37 cellular contexts compared by ENCODE assay signal in the genomic region with DNA sequence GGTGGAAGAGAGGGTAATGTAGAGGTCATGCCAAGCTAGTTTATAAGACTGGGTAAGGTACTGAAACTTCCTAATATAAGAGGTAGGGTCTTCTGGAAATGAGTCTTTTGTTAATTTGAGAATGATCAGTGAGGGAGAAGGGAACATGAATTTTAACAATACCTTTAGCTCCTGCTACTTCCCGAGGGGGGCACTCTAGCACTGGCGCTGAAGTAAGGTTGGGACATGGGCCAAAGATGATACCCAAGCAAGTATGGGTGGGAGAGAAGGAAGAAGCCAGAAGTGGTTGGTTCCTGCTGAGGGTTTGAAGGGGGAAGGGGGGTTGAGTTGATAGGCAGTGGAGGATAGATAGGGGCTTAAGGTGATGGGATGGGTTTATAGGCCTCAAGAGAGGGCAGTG. TPM values are rescaled to one million over a fixed set of nuclear protein-coding genes. Genes with fewer than 3 reads are reported as not detected.
"Had no signal": no experiment of that assay in that cellular context is flagged by ENCODE, and none has a peak within 500 bp of the region (broad histone marks: within the 10 kb centered on the region; RNA-seq: fewer than 3 reads in every experiment).

No MANE protein-coding gene starts in this region.

- ATAC-seq: activated naive CD4-positive, alpha-beta T cell treated with anti-CD3 and anti-CD28 coated beads, Interleukin-2, amount 50 U/mL, for 72 hours; activated T-cell treated with anti-CD3 and anti-CD28 coated beads, Interleukin-2, amount 50 U/mL, for 72 hours; effector memory CD8-positive, alpha-beta T cell; gastroesophageal sphincter; WTC11 had no signal

- H3K4me3 ChIP-seq: ascending aorta, breast epithelium, cardiac muscle cell, colonic mucosa, esophagus squamous epithelium, gastroesophageal sphincter had no signal

- H3K4me1 Mint-ChIP-seq: activated CD4-positive, alpha-beta memory T cell treated with anti-CD3 and anti-CD28 coated beads, Interleukin-2, amount 10 ng/mL, durations not matched to agents 7 days and 5 days; activated CD4-positive, alpha-beta T cell treated with anti-CD3 and anti-CD28 coated beads, Interleukin-2, amount 10 ng/mL, durations not matched to agents 7 days and 5 days; activated naive CD4-positive, alpha-beta T cell treated with anti-CD3 and anti-CD28 coated beads, Interleukin-2, amount 10 ng/mL, durations not matched to agents 7 days and 5 days; activated naive CD8-positive, alpha-beta T cell treated with anti-CD3 and anti-CD28 coated beads, Interleukin-2, amount 10 ng/mL, durations not matched to agents 7 days and 5 days; brain had no signal

- DNase-seq: activated CD4-positive, alpha-beta memory T cell treated with anti-CD3 and anti-CD28 coated beads, Interleukin-2, amount 10 ng/mL, durations not matched to agents 7 days and 5 days; activated CD4-positive, alpha-beta T cell treated with anti-CD3 and anti-CD28 coated beads for 1 hour; activated CD4-positive, alpha-beta T cell treated with anti-CD3 and anti-CD28 coated beads for 4 hours; activated CD4-positive, alpha-beta T cell treated with anti-CD3 and anti-CD28 coated beads, Interleukin-2, amount 10 ng/mL, durations not matched to agents 7 days and 5 days; activated CD4-positive, alpha-beta T cell treated with anti-CD3 and anti-CD28 coated beads, Interleukin-2, amount 50 U/mL, for 4 hours; activated CD8-positive, alpha-beta memory T cell treated with anti-CD3 and anti-CD28 coated beads, Interleukin-2, amount 50 U/mL, for 48 hours; activated gamma-delta T cell; activated naive CD4-positive, alpha-beta T cell; activated naive CD4-positive, alpha-beta T cell treated with anti-CD3 and anti-CD28 coated beads, Interleukin-2, amount 10 ng/mL, durations not matched to agents 7 days and 5 days; activated naive CD8-positive, alpha-beta T cell treated with anti-CD3 and anti-CD28 coated beads, Interleukin-2, amount 10 ng/mL, durations not matched to agents 7 days and 5 days; activated T-cell treated with anti-CD3 and anti-CD28 coated beads for 4 hours; activated T-cell treated with anti-CD3 and anti-CD28 coated beads, Interleukin-2, amount 50 U/mL, for 24 hours; activated T-cell treated with anti-CD3 and anti-CD28 coated beads, Interleukin-2, amount 50 U/mL, for 72 hours; central memory CD4-positive, alpha-beta T cell; cerebellar nuclear complex; colonic mucosa; dermis blood vessel endothelial cell; effector CD4-positive, alpha-beta T cell; effector memory CD8-positive, alpha-beta T cell; esophagus squamous epithelium; foreskin melanocyte; head of caudate nucleus; T-helper 2 cell had no signal

- H3K36me3 Mint-ChIP-seq: activated naive CD4-positive, alpha-beta T cell treated with anti-CD3 and anti-CD28 coated beads, Interleukin-2, amount 10 ng/mL, durations not matched to agents 7 days and 5 days; activated naive CD4-positive, alpha-beta T cell treated with anti-CD3 and anti-CD28 coated beads, Interleukin-2, amount 50 U/mL, for 72 hours; activated naive CD8-positive, alpha-beta T cell treated with anti-CD3 and anti-CD28 coated beads, Interleukin-2, amount 10 ng/mL, durations not matched to agents 7 days and 5 days; brain; WTC11 had no signal

- H3K9me3 Mint-ChIP-seq: activated CD4-positive, alpha-beta memory T cell treated with anti-CD3 and anti-CD28 coated beads, Interleukin-2, amount 10 ng/mL, durations not matched to agents 7 days and 5 days; activated CD4-positive, alpha-beta T cell treated with anti-CD3 and anti-CD28 coated beads, Interleukin-2, amount 10 ng/mL, durations not matched to agents 7 days and 5 days; activated naive CD4-positive, alpha-beta T cell treated with anti-CD3 and anti-CD28 coated beads, Interleukin-2, amount 10 ng/mL, durations not matched to agents 7 days and 5 days; activated naive CD4-positive, alpha-beta T cell treated with anti-CD3 and anti-CD28 coated beads, Interleukin-2, amount 50 U/mL, for 72 hours; activated naive CD8-positive, alpha-beta T cell treated with anti-CD3 and anti-CD28 coated beads, Interleukin-2, amount 10 ng/mL, durations not matched to agents 7 days and 5 days; activated T-cell treated with anti-CD3 and anti-CD28 coated beads, Interleukin-2, amount 50 U/mL, for 24 hours; activated T-cell treated with anti-CD3 and anti-CD28 coated beads, Interleukin-2, amount 50 U/mL, for 72 hours; brain; effector memory CD8-positive, alpha-beta T cell; WTC11 had no signal

- FAIRE-seq: endometrium, endothelial cell of umbilical vein had no signal

- H3K4me3 Mint-ChIP-seq: activated CD4-positive, alpha-beta memory T cell treated with anti-CD3 and anti-CD28 coated beads, Interleukin-2, amount 10 ng/mL, durations not matched to agents 7 days and 5 days; activated CD4-positive, alpha-beta T cell treated with anti-CD3 and anti-CD28 coated beads, Interleukin-2, amount 10 ng/mL, durations not matched to agents 7 days and 5 days; activated naive CD4-positive, alpha-beta T cell treated with anti-CD3 and anti-CD28 coated beads, Interleukin-2, amount 10 ng/mL, durations not matched to agents 7 days and 5 days; activated naive CD8-positive, alpha-beta T cell treated with anti-CD3 and anti-CD28 coated beads, Interleukin-2, amount 10 ng/mL, durations not matched to agents 7 days and 5 days; activated T-cell treated with anti-CD3 and anti-CD28 coated beads, Interleukin-2, amount 50 U/mL, for 24 hours; activated T-cell treated with anti-CD3 and anti-CD28 coated beads, Interleukin-2, amount 50 U/mL, for 72 hours; brain; effector memory CD8-positive, alpha-beta T cell; WTC11 had no signal

- H3K4me1 ChIP-seq: ascending aorta, breast epithelium, colonic mucosa, esophagus squamous epithelium, gastroesophageal sphincter had no signal

- H3K27ac ChIP-seq: ascending aorta, breast epithelium, cardiac muscle cell, colonic mucosa, epithelial cell of prostate, esophagus squamous epithelium, gastroesophageal sphincter, VCaP had no signal

- H3K9me3 ChIP-seq: ascending aorta, breast epithelium, colonic mucosa, esophagus squamous epithelium, gastroesophageal sphincter had no signal

- H3K27me3 Mint-ChIP-seq: activated CD4-positive, alpha-beta memory T cell treated with anti-CD3 and anti-CD28 coated beads, Interleukin-2, amount 10 ng/mL, durations not matched to agents 7 days and 5 days; activated CD4-positive, alpha-beta T cell treated with anti-CD3 and anti-CD28 coated beads, Interleukin-2, amount 10 ng/mL, durations not matched to agents 7 days and 5 days; activated naive CD4-positive, alpha-beta T cell treated with anti-CD3 and anti-CD28 coated beads, Interleukin-2, amount 10 ng/mL, durations not matched to agents 7 days and 5 days; activated naive CD8-positive, alpha-beta T cell treated with anti-CD3 and anti-CD28 coated beads, Interleukin-2, amount 10 ng/mL, durations not matched to agents 7 days and 5 days; activated T-cell treated with anti-CD3 and anti-CD28 coated beads, Interleukin-2, amount 50 U/mL, for 24 hours; brain; effector memory CD8-positive, alpha-beta T cell had no signal

- H3K27ac Mint-ChIP-seq: activated CD4-positive, alpha-beta memory T cell treated with anti-CD3 and anti-CD28 coated beads, Interleukin-2, amount 10 ng/mL, durations not matched to agents 7 days and 5 days; activated CD4-positive, alpha-beta T cell treated with anti-CD3 and anti-CD28 coated beads, Interleukin-2, amount 10 ng/mL, durations not matched to agents 7 days and 5 days; activated naive CD4-positive, alpha-beta T cell treated with anti-CD3 and anti-CD28 coated beads, Interleukin-2, amount 10 ng/mL, durations not matched to agents 7 days and 5 days; activated naive CD4-positive, alpha-beta T cell treated with anti-CD3 and anti-CD28 coated beads, Interleukin-2, amount 50 U/mL, for 72 hours; activated naive CD8-positive, alpha-beta T cell treated with anti-CD3 and anti-CD28 coated beads, Interleukin-2, amount 10 ng/mL, durations not matched to agents 7 days and 5 days; activated T-cell treated with anti-CD3 and anti-CD28 coated beads, Interleukin-2, amount 50 U/mL, for 24 hours; activated T-cell treated with anti-CD3 and anti-CD28 coated beads, Interleukin-2, amount 50 U/mL, for 72 hours; brain; effector memory CD8-positive, alpha-beta T cell; WTC11 had no signal

- H3K27me3 ChIP-seq: ascending aorta, breast epithelium, cardiac muscle cell, colonic mucosa, esophagus squamous epithelium, gastroesophageal sphincter had no signal

- H3K36me3 ChIP-seq: ascending aorta, breast epithelium, cardiac muscle cell, colonic mucosa, esophagus squamous epithelium, gastroesophageal sphincter had no signal

RNA-seq across cellular contexts. Expression of gene RNASE1, which starts 32.3 kb away (rescaled TPM):
- total RNA-seq: activated CD4-positive, alpha-beta memory T cell treated with anti-CD3 and anti-CD28 coated beads, Interleukin-2, amount 10 ng/mL, durations not matched to agents 7 days and 5 days; activated CD4-positive, alpha-beta T cell treated with anti-CD3 and anti-CD28 coated beads, Interleukin-2, amount 10 ng/mL, durations not matched to agents 7 days and 5 days; activated naive CD4-positive, alpha-beta T cell treated with anti-CD3 and anti-CD28 coated beads, Interleukin-2, amount 50 U/mL, for 72 hours; activated T-cell treated with anti-CD3 and anti-CD28 coated beads, Interleukin-2, amount 50 U/mL, for 72 hours; fibroblast of lung; fibroblast of villous mesenchyme; T-helper 1 cell treated with Interleukin-12 subunit alpha and Interleukin-12 subunit beta and Interleukin-4 antibody, amounts not matched to agents 30 ng/mL and 1 ng/mL, for 36 hours had no signal
- polyA plus RNA-seq: fibroblast of lung had no signal

RNA-seq across cellular contexts. Expression of gene RNASE6, which starts 53.8 kb away (rescaled TPM):
- total RNA-seq: activated T-cell treated with anti-CD3 and anti-CD28 coated beads, Interleukin-2, amount 50 U/mL, for 72 hours; cardiac muscle cell; fibroblast of lung; fibroblast of villous mesenchyme had no signal
- polyA plus RNA-seq: fibroblast of lung had no signal

RNA-seq across cellular contexts. Expression of gene RNASE3, which starts 56.3 kb away (rescaled TPM):
- total RNA-seq: activated CD4-positive, alpha-beta memory T cell treated with anti-CD3 and anti-CD28 coated beads, Interleukin-2, amount 10 ng/mL, durations not matched to agents 7 days and 5 days; activated CD4-positive, alpha-beta T cell treated with anti-CD3 and anti-CD28 coated beads, Interleukin-2, amount 10 ng/mL, durations not matched to agents 7 days and 5 days; activated naive CD4-positive, alpha-beta T cell treated with anti-CD3 and anti-CD28 coated beads, Interleukin-2, amount 50 U/mL, for 72 hours; activated naive CD8-positive, alpha-beta T cell treated with anti-CD3 and anti-CD28 coated beads, Interleukin-2, amount 10 ng/mL, durations not matched to agents 7 days and 5 days; activated T-cell treated with anti-CD3 and anti-CD28 coated beads, Interleukin-2, amount 50 U/mL, for 72 hours; ascending aorta; breast epithelium; cardiac muscle cell; colonic mucosa; dermis blood vessel endothelial cell; endothelial cell of umbilical vein; esophagus squamous epithelium; fibroblast of lung; fibroblast of villous mesenchyme; gastroesophageal sphincter; T-helper 1 cell treated with Interleukin-12 subunit alpha and Interleukin-12 subunit beta and Interleukin-4 antibody, amounts not matched to agents 30 ng/mL and 1 ng/mL, for 36 hours; WTC11 had no signal
- polyA plus RNA-seq: cardiac muscle cell, endothelial cell of umbilical vein, fibroblast of lung had no signal
